9 cellular contexts compared by ENCODE assay signal in the genomic region with DNA sequence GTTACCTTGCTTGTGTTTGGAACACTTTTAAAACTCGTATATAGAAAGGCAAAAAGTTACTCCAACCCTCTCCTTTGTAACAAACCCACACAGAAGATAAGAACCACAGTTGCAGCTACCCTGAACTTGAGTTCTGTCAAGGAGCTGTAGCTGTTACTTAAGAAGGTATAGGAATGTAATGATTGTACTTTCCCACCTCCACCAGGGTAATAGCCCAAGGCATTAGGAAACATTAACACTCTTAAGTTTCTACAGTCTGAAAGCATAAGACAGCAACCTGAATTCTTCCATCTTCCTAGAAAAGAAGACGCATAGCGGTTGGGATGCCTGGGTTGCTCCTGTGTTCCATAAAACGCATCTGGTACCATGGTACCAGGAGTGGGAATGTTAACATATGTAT. TPM values are rescaled to one million over a fixed set of nuclear protein-coding genes. Genes with fewer than 3 reads are reported as not detected.
"Had no signal": no experiment of that assay in that cellular context is flagged by ENCODE, and none has a peak within 500 bp of the region (broad histone marks: within the 10 kb centered on the region; RNA-seq: fewer than 3 reads in every experiment).

No MANE protein-coding gene starts in this region.

- H3K4me3 ChIP-seq: GM23248, HAP-1, K562 had no signal

- ATAC-seq: HCT116, K562 had no signal

- H3K9ac ChIP-seq: GM23248 had no signal

- DNase-seq: GM23248, GOT3, H7, IMR-90, KG1 had no signal

- H3K4me1 ChIP-seq: HAP-1 had no signal

- H2AFZ ChIP-seq: GM23248 had no signal

- H3K27ac ChIP-seq: GM23248 had no signal

- H3K9me3 ChIP-seq: HAP-1 had no signal

RNA-seq across cellular contexts. Expression of gene ITGA4, which starts 43.0 kb away (rescaled TPM):
- total RNA-seq: HT-29 had no signal
